Comparison of ENCODE assay signal across 23 cellular contexts in the genomic region with DNA sequence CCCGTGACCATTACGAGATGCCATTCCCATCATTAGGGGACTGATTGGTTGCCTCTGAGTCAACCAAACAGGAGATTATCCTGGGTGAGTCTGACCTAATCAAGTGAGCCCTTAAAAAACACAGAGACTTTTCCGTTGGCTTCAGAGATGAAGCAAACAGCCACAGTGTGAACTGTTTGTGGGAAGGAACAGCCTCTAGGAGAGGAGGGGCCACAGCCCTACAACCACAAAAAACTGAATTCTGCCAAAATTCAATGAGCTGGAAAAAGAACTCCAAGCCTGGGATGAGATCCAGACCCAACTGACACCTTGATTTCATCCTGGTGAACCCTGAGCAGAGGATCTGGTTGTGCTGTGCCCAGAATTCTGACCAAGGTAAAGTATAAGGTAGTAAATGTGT.
"Had no signal": no experiment of that assay in that cellular context is flagged by ENCODE, and none has a peak within 500 bp of the region (broad histone marks: within the 10 kb centered on the region; RNA-seq: fewer than 3 reads in every experiment).

No MANE protein-coding gene starts in this region.

- H3K4me1 ChIP-seq: ascending aorta, foreskin keratinocyte, heart left ventricle, left ventricle myocardium inferior, right atrium auricular region had no signal

- H3K27ac Mint-ChIP-seq: activated naive CD4-positive, alpha-beta T cell treated with anti-CD3 and anti-CD28 coated beads, Interleukin-2, amount 50 U/mL, for 24 hours; nephron progenitor cell; stimulated activated naive CD8-positive, alpha-beta T cell treated with anti-CD3 and anti-CD28 coated beads, Interleukin-15, amount 100 ng/mL, for 72 hours; type B pancreatic cell had no signal

- H3K4me3 Mint-ChIP-seq: activated naive CD4-positive, alpha-beta T cell treated with anti-CD3 and anti-CD28 coated beads, Interleukin-2, amount 50 U/mL, for 24 hours; nephron progenitor cell; stimulated activated naive CD8-positive, alpha-beta T cell treated with anti-CD3 and anti-CD28 coated beads, Interleukin-15, amount 100 ng/mL, for 72 hours; T-helper 17 cell; type B pancreatic cell had no signal

- H3K36me3 Mint-ChIP-seq: activated naive CD4-positive, alpha-beta T cell treated with anti-CD3 and anti-CD28 coated beads, Interleukin-2, amount 50 U/mL, for 24 hours; type B pancreatic cell had no signal

- DNase-seq: activated CD8-positive, alpha-beta memory T cell treated with anti-CD3 and anti-CD28 coated beads for 24 hours; activated CD8-positive, alpha-beta memory T cell treated with anti-CD3 and anti-CD28 coated beads, Interleukin-2, amount 50 U/mL, for 48 hours; activated effector memory CD4-positive, alpha-beta T cell treated with anti-CD3 and anti-CD28 coated beads, Interleukin-2, amount 50 U/mL, for 16 hours; activated T-cell treated with anti-CD3 and anti-CD28 coated beads, Interleukin-2, amount 50 U/mL, for 48 hours; foreskin keratinocyte; heart left ventricle; kidney; left ventricle myocardium inferior; mammary epithelial cell; midbrain; nephron progenitor cell; occipital lobe; posterior cingulate gyrus; stimulated activated naive CD8-positive, alpha-beta T cell treated with anti-CD3 and anti-CD28 coated beads, Interleukin-15, amount 100 ng/mL, for 72 hours; T-helper 17 cell had no signal

- H3K27me3 ChIP-seq: ascending aorta, cardiac muscle cell, foreskin keratinocyte, right atrium auricular region had no signal

- H3K9me3 Mint-ChIP-seq: activated naive CD4-positive, alpha-beta T cell treated with anti-CD3 and anti-CD28 coated beads, Interleukin-2, amount 50 U/mL, for 24 hours; stimulated activated naive CD8-positive, alpha-beta T cell treated with anti-CD3 and anti-CD28 coated beads, Interleukin-15, amount 100 ng/mL, for 72 hours had no signal

- H3K4me1 Mint-ChIP-seq: activated naive CD4-positive, alpha-beta T cell treated with anti-CD3 and anti-CD28 coated beads, Interleukin-2, amount 50 U/mL, for 24 hours; stimulated activated naive CD8-positive, alpha-beta T cell treated with anti-CD3 and anti-CD28 coated beads, Interleukin-15, amount 100 ng/mL, for 72 hours had no signal

- H3K36me3 ChIP-seq: ascending aorta, cardiac muscle cell, heart left ventricle, left ventricle myocardium inferior, right atrium auricular region had no signal

- H3K27ac ChIP-seq: ascending aorta, cardiac muscle cell, dorsolateral prefrontal cortex, foreskin keratinocyte, heart left ventricle, left ventricle myocardium inferior, right atrium auricular region, skin epidermis had no signal

- ATAC-seq: activated CD4-positive, CD25-positive, alpha-beta regulatory T cell treated with anti-CD3 and anti-CD28 coated beads, Interleukin-2, amount 50 U/mL, for 24 hours; foreskin keratinocyte; heart left ventricle; stimulated activated naive CD8-positive, alpha-beta T cell treated with anti-CD3 and anti-CD28 coated beads, Interleukin-15, amount 100 ng/mL, for 72 hours; T-helper 17 cell had no signal

- H3K4me3 ChIP-seq: ascending aorta, cardiac muscle cell, dorsolateral prefrontal cortex, heart left ventricle, left ventricle myocardium inferior, right atrium auricular region, skin epidermis had no signal

- H3K9me3 ChIP-seq: ascending aorta, heart left ventricle, left ventricle myocardium inferior, right atrium auricular region had no signal

- H3K27me3 Mint-ChIP-seq: activated naive CD4-positive, alpha-beta T cell treated with anti-CD3 and anti-CD28 coated beads, Interleukin-2, amount 50 U/mL, for 24 hours; stimulated activated naive CD8-positive, alpha-beta T cell treated with anti-CD3 and anti-CD28 coated beads, Interleukin-15, amount 100 ng/mL, for 72 hours; T-helper 17 cell; type B pancreatic cell had no signal
